ENCODE assay signal across 1 cellular context in the genomic region with DNA sequence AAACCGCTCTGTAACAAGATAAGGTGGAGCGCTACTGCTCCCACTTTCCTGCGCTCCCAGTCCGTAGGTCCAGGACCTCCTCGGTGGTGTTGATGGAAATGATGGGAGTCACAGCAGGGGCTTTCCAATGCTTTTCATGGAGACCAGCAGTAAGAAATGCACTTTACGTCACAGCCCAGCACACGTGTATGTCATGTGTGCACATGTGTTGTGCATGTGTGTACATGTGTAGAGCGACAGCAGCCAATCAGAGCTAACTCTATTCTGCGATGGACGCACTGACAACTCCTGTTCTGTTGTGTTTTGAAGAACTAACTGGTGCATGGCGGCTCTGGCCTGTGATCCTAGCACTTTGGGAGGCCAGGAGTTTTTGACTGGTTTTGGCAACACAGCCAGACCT.
TF ChIP-seq lines count a peak whose summit lies in the region.

No MANE protein-coding gene starts in this region.

TF ChIP-seq in endothelial cell of umbilical vein, 7 proteins besides CTCF, POLR2A, EP300 and RAD21:
- no peak for TF ChIP-seq JUN (IDR thresholded peaks at IDR 0.05; ENCODE audit: borderline replicate concordance, insufficient read depth, insufficient read length, low read depth)
- TF ChIP-seq EZH2 (IDR thresholded peaks at IDR 0.05; ENCODE audit: borderline replicate concordance, low read depth, low read length, severe bottlenecking), result no peak
- TF ChIP-seq GATA2 (IDR thresholded peaks at IDR 0.05; ENCODE audit: insufficient read depth, insufficient read length, low read depth, low read length), result no peak
- TF ChIP-seq POLR2AphosphoS5 (IDR thresholded peaks at IDR 0.05; ENCODE audit: insufficient read depth, low read depth, low read length), result no peak
- TF ChIP-seq MAX (IDR thresholded peaks at IDR 0.05; ENCODE audit: insufficient read depth, insufficient read length), result no peak
